ENCODE assay signal across 14 cellular contexts in genomic region chr12:115398311-115398781, GRCh38.
A peak's percentile ranks its signal among the peaks of the same experiment; 100 is the strongest.
DNase-seq lines count a peak whose midpoint lies in the region; FAIRE-seq and TF ChIP-seq lines count a peak whose summit lies in the region.
"Had no signal": no experiment of that assay in that cellular context is flagged by ENCODE, and none has a peak within 500 bp of the region (broad histone marks: within the 10 kb centered on the region; RNA-seq: fewer than 3 reads in every experiment).

No MANE protein-coding gene starts in this region.

- no peak for FAIRE-seq in H54 (lab: Jason Lieb, UNC)
- FAIRE-seq: endometrium, G401.6 had no signal

- peaks cover 10% of the 10 kb centered on the region for H3K27me3 Mint-ChIP-seq in MCF 10A (ENCODE audit: insufficient read depth, unreplicated experiment)
- H3K27me3 Mint-ChIP-seq: type B pancreatic cell had no signal

- POLR2A ChIA-PET in MCF 10A (lab: Yijun Ruan, JAX): interaction anchor here (0.6 kb wide), 1 partner anchor 617 kb away, joined by 3 read pairs; no protein-coding TSS in a partner anchor

- intact Hi-C loops in MCF 10A (cut with micrococcal nuclease) (loop anchor here (1.0 kb wide), 3 partner anchors 714 to 736 kb away; partner anchors contain the start of gene TBX3), mammary epithelial cell (cut with micrococcal nuclease) (no loop called here)

- in situ Hi-C loops in mammary epithelial cell (cut with MboI; ENCODE audit: low sequenced_read_pairs in 2 of 2): loop anchor here (25.0 kb wide), 1 partner anchor 711 kb away; the partner anchor contains the start of gene TBX3 (in 2 of the 2)

- H3K9me3 ChIP-seq in mammary epithelial cell (replicated peaks; ENCODE audit: insufficient read depth, low read length) (peaks cover 7% of the 10 kb centered on the region), smooth muscle cell (replicated peaks; ENCODE audit: low read depth) (no peaks in the 10 kb centered on the region)

- H3F3A ChIP-seq in smooth muscle cell (ENCODE audit: low read depth): no peaks in the 10 kb centered on the region

- H3K36me3 Mint-ChIP-seq in MCF 10A (ENCODE audit: insufficient read depth, unreplicated experiment): peaks cover 6% of the 10 kb centered on the region
- H3K36me3 Mint-ChIP-seq: type B pancreatic cell had no signal

- CTCF ChIA-PET in MCF 10A (lab: Yijun Ruan, JAX): interaction anchor here (0.6 to 1.6 kb wide), 15 partner anchors 10 to 731 kb away, joined by 3 to 8 read pairs (median 3); partner anchors contain the start of gene TBX3
- CTCF ChIA-PET in mammary epithelial cell (lab: Charles Lee; ENCODE audit: low non-redundant PET): no interaction called here

- dilution Hi-C loops in mammary epithelial cell (cut with HindIII; ENCODE audit: low sequenced_read_pairs): no loop called here

- H3K4me1 ChIP-seq in mammary epithelial cell (ENCODE audit: insufficient read depth, low read length): no peaks in the 10 kb centered on the region
- no peaks in the 10 kb centered on the region for H3K4me1 ChIP-seq in smooth muscle cell (ENCODE audit: low read depth)

- no peak overlapping the region for H3K4me3 ChIP-seq in mammary epithelial cell (replicated peaks in 1 of 3; ENCODE audit: insufficient read depth in 1 of 3, low read depth in 2 of 3, low read length in 3 of 3)
- no peak overlapping the region for H3K4me3 ChIP-seq in epithelial cell of esophagus (ENCODE audit: low read length)
- no peak overlapping the region for H3K4me3 ChIP-seq in smooth muscle cell

- H3K27me3 ChIP-seq in mammary epithelial cell (ENCODE audit: insufficient read depth, low read length) (no peaks in the 10 kb centered on the region), smooth muscle cell (ENCODE audit: low read depth) (no peaks in the 10 kb centered on the region)

- H3K4me2 ChIP-seq in mammary epithelial cell (ENCODE audit: insufficient read depth, low read depth, low read length): no peak overlapping the region
- H3K4me2 ChIP-seq in smooth muscle cell: no peak overlapping the region

- H3K9ac ChIP-seq in mammary epithelial cell (ENCODE audit: insufficient read depth, low read length) (no peak overlapping the region), smooth muscle cell (ENCODE audit: low read depth) (no peak overlapping the region)

- H3K79me2 ChIP-seq in mammary epithelial cell (ENCODE audit: insufficient read depth, low read length) (no peaks in the 10 kb centered on the region), smooth muscle cell (ENCODE audit: low read depth) (no peaks in the 10 kb centered on the region)

- TF ChIP-seq POLR2A in H54 (IDR thresholded peaks at IDR 0.05; ENCODE audit: low read depth, low read length): no peak

- H3K4me1 Mint-ChIP-seq in MCF 10A (ENCODE audit: insufficient read depth, unreplicated experiment): no peaks in the 10 kb centered on the region

- no peak overlapping the region for H3K4me3 Mint-ChIP-seq in MCF 10A (ENCODE audit: unreplicated experiment)
- H3K4me3 Mint-ChIP-seq: activated T-cell treated with anti-CD3 and anti-CD28 coated beads, Interleukin-2, amount 50 U/mL, for 4 hours; type B pancreatic cell had no signal

- H4K20me1 ChIP-seq in mammary epithelial cell (ENCODE audit: insufficient read depth, low read length) (no peaks in the 10 kb centered on the region), smooth muscle cell (ENCODE audit: low read depth) (no peaks in the 10 kb centered on the region)

- H3K27ac Mint-ChIP-seq in MCF 10A (ENCODE audit: low read depth, unreplicated experiment): no peak overlapping the region
- H3K27ac Mint-ChIP-seq: type B pancreatic cell had no signal

- H3K27ac ChIP-seq in mammary epithelial cell (ENCODE audit: insufficient read depth, low read depth, low read length): no peak overlapping the region
- H3K27ac ChIP-seq in smooth muscle cell (ENCODE audit: low read depth): no peak overlapping the region

- H3K36me3 ChIP-seq in mammary epithelial cell (ENCODE audit: insufficient read depth, low read length) (no peaks in the 10 kb centered on the region), smooth muscle cell (ENCODE audit: low read depth) (no peaks in the 10 kb centered on the region)

- H3K9me3 Mint-ChIP-seq in MCF 10A (ENCODE audit: unreplicated experiment): peaks cover 15% of the 10 kb centered on the region

- DNase-seq in MCF 10A (ENCODE audit: unreplicated experiment) (peak; percentile 32), mammary epithelial cell (no peak), NCI-H69 (lab: John Stamatoyannopoulos, UW) (peak; percentile 9), epithelial cell of esophagus (ENCODE audit: low read depth) (peak; percentile 25), smooth muscle cell (lab: John Stamatoyannopoulos, UW; ENCODE audit: unreplicated experiment) (no peak), SKM-1 treated with dmso at 0.1 percent for 144 hours (lab: John Stamatoyannopoulos, UW; ENCODE audit: unreplicated experiment) (no peak), H54 (ENCODE audit: insufficient read length, low spot score) (no peak), NCI-H146 treated with DMSO at 0.1 percent for 48 hours (lab: John Stamatoyannopoulos, UW; ENCODE audit: unreplicated experiment) (no peak)
- DNase-seq: activated T-cell treated with anti-CD3 and anti-CD28 coated beads, Interleukin-2, amount 50 U/mL, for 4 hours; NCI-H187; retina had no signal

- H2AFZ ChIP-seq in mammary epithelial cell (ENCODE audit: low read depth, low read length) (no peak overlapping the region), smooth muscle cell (ENCODE audit: low read depth) (no peak overlapping the region)

- TF ChIP-seq CTCF in MCF 10A (IDR thresholded peaks at IDR 0.05; ENCODE audit: unreplicated experiment) (peak; percentile 36), mammary epithelial cell (conservative IDR thresholded peaks at IDR 0.05 in 1 of 2, IDR thresholded peaks at IDR 0.05 in 1 of 2; ENCODE audit: extremely low read depth in 1 of 2, insufficient read depth in 1 of 2, low read depth in 1 of 2, low read length in 2 of 2) (no peak), epithelial cell of esophagus (IDR thresholded peaks at IDR 0.05; ENCODE audit: insufficient read depth, low read depth, low read length, missing control alignments) (peak; percentile 28), smooth muscle cell (IDR thresholded peaks at IDR 0.05; ENCODE audit: borderline replicate concordance, insufficient read depth, poor library complexity, severe bottlenecking) (peak; percentile 39)

- 97% methylated on average over 3 of the region's 4 CpGs for WGBS in mammary epithelial cell (ENCODE audit: low coverage, missing lambda C conversion rate)
- WGBS in smooth muscle cell (ENCODE audit: low lambda C conversion rate): 54% methylated on average over 4 of the region's 4 CpGs

- BruUV-seq in MCF 10A (replicated peaks; lab: Mats Ljungman, UMichigan): no TSS peak
- BruUV-seq in mammary epithelial cell (replicated peaks; lab: Mats Ljungman, UMichigan): no TSS peak

Comparison
In these comparisons a context has a peak if more than half of its experiments do, and no peak if none do; other contexts are left out.
1. DNase-seq: peak in MCF 10A (single experiment), NCI-H69 (single experiment) and epithelial cell of esophagus (single experiment); none in mammary epithelial cell (single experiment), smooth muscle cell (single experiment), SKM-1 treated with dmso at 0.1 percent for 144 hours (single experiment), H54 (single experiment) and NCI-H146 treated with DMSO at 0.1 percent for 48 hours (single experiment).
2. CTCF ChIP-seq: peak in MCF 10A (single experiment), epithelial cell of esophagus (single experiment) and smooth muscle cell (single experiment); none in mammary epithelial cell (0 of 2).